In genomic region chr4:114146947-114147618, GRCh38 we compare ENCODE assay signal across 1 cellular context.
TF ChIP-seq lines count a peak whose summit lies in the region.

No MANE protein-coding gene starts in this region.

TF ChIP-seq in K562, 482 proteins besides CTCF, POLR2A, EP300 and RAD21 (continued from another document):
- TF ChIP-seq CUX1 (CRISPR knock-in tag; IDR thresholded peaks at IDR 0.05) = no peak
